ENCODE assay signal across 30 cellular contexts in the genomic region with DNA sequence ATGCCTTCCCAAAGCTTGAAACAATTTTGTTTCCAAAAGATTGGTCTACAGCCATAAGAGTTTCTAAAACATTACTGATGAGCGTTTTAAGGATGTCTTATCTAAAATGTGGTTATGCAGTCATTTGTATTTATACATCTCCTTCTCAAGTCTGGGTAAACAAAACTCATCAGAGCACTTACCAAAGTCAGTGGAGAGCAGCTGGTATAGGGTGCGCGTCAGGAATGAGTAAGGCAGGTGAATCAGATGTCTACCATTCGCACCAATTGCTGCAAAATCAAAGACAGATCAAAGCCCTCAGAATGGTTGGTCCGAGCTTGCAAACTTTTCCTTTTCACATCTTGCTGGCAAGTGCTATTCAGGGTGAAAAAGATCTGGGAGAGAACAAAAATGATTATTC.
DNase-seq lines count a peak whose midpoint lies in the region; ATAC-seq and TF ChIP-seq lines count a peak whose summit lies in the region.
"Had no signal": no experiment of that assay in that cellular context is flagged by ENCODE, and none has a peak within 500 bp of the region (broad histone marks: within the 10 kb centered on the region; RNA-seq: fewer than 3 reads in every experiment).

No MANE protein-coding gene starts in this region.

- H3K9me3 ChIP-seq in mesenchymal stem cell (ENCODE audit: control insufficient read depth, low read length) (no peaks in the 10 kb centered on the region), A673 (ENCODE audit: low read depth, low read length, poor library complexity, severe bottlenecking) (no peaks in the 10 kb centered on the region)
- H3K9me3 ChIP-seq: adrenal gland, prostate gland, sigmoid colon, SK-N-SH, upper lobe of right lung had no signal

- H3K27ac ChIP-seq in brain microvascular endothelial cell (no peak overlapping the region), mesenchymal stem cell (ENCODE audit: low read length, poor library complexity, severe bottlenecking) (no peak overlapping the region), A673 (ENCODE audit: low read depth, low read length, poor library complexity, severe bottlenecking) (no peak overlapping the region)
- H3K27ac ChIP-seq: adrenal gland, cardiac muscle cell, prostate gland, sigmoid colon, upper lobe of right lung had no signal

- H3K36me3 Mint-ChIP-seq in activated naive CD8-positive, alpha-beta T cell treated with anti-CD3 and anti-CD28 coated beads for 36 hours: no peaks in the 10 kb centered on the region
- H3K36me3 Mint-ChIP-seq: CD4-positive, CD25-positive, alpha-beta regulatory T cell; immature natural killer cell; stimulated activated naive B cell treated with anti-CD40 and anti-IgM and Interleukin-4, amounts not matched to agents 10 μg/mL and 1 μg/mL and 100 μg/mL, for 72 hours had no signal

- no peak overlapping the region for H3K4ac ChIP-seq in mesenchymal stem cell (ENCODE audit: low read depth in 1 of 2, low read length in 2 of 2)

- H2BK12ac ChIP-seq in mesenchymal stem cell (ENCODE audit: low read length in 2 of 2): no peak overlapping the region

- no peaks in the 10 kb centered on the region for H3K36me3 ChIP-seq in brain microvascular endothelial cell (replicated peaks)
- H3K36me3 ChIP-seq in mesenchymal stem cell (ENCODE audit: control insufficient read depth in 1 of 2, insufficient read depth in 2 of 2, low read depth in 1 of 2, low read length in 2 of 2): no peaks in the 10 kb centered on the region
- no peaks in the 10 kb centered on the region for H3K36me3 ChIP-seq in A673 (ENCODE audit: insufficient read depth, low read length, poor library complexity, severe bottlenecking)
- H3K36me3 ChIP-seq: adrenal gland, cardiac muscle cell, prostate gland, sigmoid colon, upper lobe of right lung had no signal

- CTCF ChIA-PET in A673 (lab: Charles Lee): no interaction called here

- H3K18ac ChIP-seq in mesenchymal stem cell (ENCODE audit: low read depth in 1 of 2, low read length in 2 of 2): no peak overlapping the region

- no peaks in the 10 kb centered on the region for H3K27me3 ChIP-seq in brain microvascular endothelial cell (replicated peaks)
- H3K27me3 ChIP-seq in mesenchymal stem cell (ENCODE audit: control insufficient read depth in 1 of 2, insufficient read depth in 1 of 2, low read length in 2 of 2): no peaks in the 10 kb centered on the region
- peaks cover 22% of the 10 kb centered on the region for H3K27me3 ChIP-seq in A673 (replicated peaks; ENCODE audit: insufficient read depth, low read depth, low read length, poor library complexity)
- H3K27me3 ChIP-seq: adrenal gland, cardiac muscle cell, sigmoid colon, upper lobe of right lung had no signal

- no TSS peak for BruUV-seq in A673 (replicated peaks; lab: Mats Ljungman, UMichigan)

- POLR2A ChIA-PET in A673 (lab: Charles Lee; ENCODE audit: low non-redundant PET): no interaction called here

- H3K79me1 ChIP-seq in mesenchymal stem cell (replicated peaks; ENCODE audit: low read length, poor library complexity, severe bottlenecking): no peaks in the 10 kb centered on the region

- H4K91ac ChIP-seq in mesenchymal stem cell (ENCODE audit: low read length): no peak overlapping the region

- no peak overlapping the region for H2BK120ac ChIP-seq in mesenchymal stem cell (ENCODE audit: low read depth, low read length)

- H3K14ac ChIP-seq in mesenchymal stem cell (ENCODE audit: low read length in 2 of 2): no peak overlapping the region

- H3K9me3 Mint-ChIP-seq in activated naive CD8-positive, alpha-beta T cell treated with anti-CD3 and anti-CD28 coated beads for 36 hours: no peaks in the 10 kb centered on the region
- H3K9me3 Mint-ChIP-seq: dendritic cell treated with granulocyte-macrophage colony-stimulating factor and Interleukin-4, amounts not matched to agents 40 ng/mL and 50 ng/mL, for 4 days; endodermal cell; immature natural killer cell; stimulated activated naive B cell treated with anti-CD40 and anti-IgM and Interleukin-4, amounts not matched to agents 10 μg/mL and 1 μg/mL and 100 μg/mL, for 72 hours had no signal

- H3K27me3 Mint-ChIP-seq in activated naive CD8-positive, alpha-beta T cell treated with anti-CD3 and anti-CD28 coated beads for 36 hours: peaks cover 36% of the 10 kb centered on the region

- no peak overlapping the region for H2BK5ac ChIP-seq in mesenchymal stem cell (ENCODE audit: low read depth, low read length, poor library complexity, severe bottlenecking)

- no peak for TF ChIP-seq CTCF in brain microvascular endothelial cell (IDR thresholded peaks at IDR 0.05; ENCODE audit: low read depth, low read length, missing control alignments)
- no peak for TF ChIP-seq CTCF in A673 (conservative IDR thresholded peaks at IDR 0.05; ENCODE audit: low read depth, low read length)

- in situ Hi-C loops in brain microvascular endothelial cell (cut with HindIII; ENCODE audit: low pct_ligation_motif_present, low sequenced_read_pairs): loop anchor here (25.0 kb wide), 1 partner anchor 276 kb away; a partner anchor contains a TSS

- H2AK5ac ChIP-seq in mesenchymal stem cell (ENCODE audit: low read length, severe bottlenecking): no peak overlapping the region

- intact Hi-C loops in A673 (cut with micrococcal nuclease; ENCODE audit: unreplicated experiment): no loop called here

- peaks cover 9% of the 10 kb centered on the region for H3K4me1 Mint-ChIP-seq in activated naive CD8-positive, alpha-beta T cell treated with anti-CD3 and anti-CD28 coated beads for 36 hours

- WGBS in mesenchymal stem cell: 40% methylated on average over 4 of the region's 5 CpGs

- H3K4me2 ChIP-seq in mesenchymal stem cell (ENCODE audit: low read length, poor library complexity, severe bottlenecking): no peak overlapping the region
- H3K4me2 ChIP-seq: SK-N-SH had no signal

- H3K4me3 ChIP-seq in brain microvascular endothelial cell (ENCODE audit: low read depth, low read length): no peak overlapping the region
- H3K4me3 ChIP-seq in mesenchymal stem cell (ENCODE audit: insufficient read depth in 1 of 2, low read depth in 1 of 2, low read length in 2 of 2): no peak overlapping the region
- H3K4me3 ChIP-seq in A673 (ENCODE audit: low read depth, low read length, poor library complexity, severe bottlenecking): no peak overlapping the region
- H3K4me3 ChIP-seq: adrenal gland, cardiac muscle cell, prostate gland, sigmoid colon, upper lobe of right lung had no signal

- no peak overlapping the region for H2AFZ ChIP-seq in mesenchymal stem cell (ENCODE audit: low read depth, low read length)

- H3K4me3 Mint-ChIP-seq in activated naive CD8-positive, alpha-beta T cell treated with anti-CD3 and anti-CD28 coated beads for 36 hours: no peak overlapping the region
- H3K4me3 Mint-ChIP-seq: dendritic cell treated with granulocyte-macrophage colony-stimulating factor and Interleukin-4, amounts not matched to agents 40 ng/mL and 50 ng/mL, for 4 days; endodermal cell; immature natural killer cell; stimulated activated naive B cell treated with anti-CD40 and anti-IgM and Interleukin-4, amounts not matched to agents 10 μg/mL and 1 μg/mL and 100 μg/mL, for 72 hours; T-helper 17 cell had no signal

- H4K8ac ChIP-seq in mesenchymal stem cell (ENCODE audit: low read length): no peak overlapping the region

- H3K9ac ChIP-seq in mesenchymal stem cell (ENCODE audit: low read length): no peak overlapping the region
- H3K9ac ChIP-seq: SK-N-SH had no signal

- H3K4me1 ChIP-seq in mesenchymal stem cell (ENCODE audit: control insufficient read depth, insufficient read depth, low read depth, low read length) (peaks cover 1% of the 10 kb centered on the region), A673 (ENCODE audit: insufficient read depth, low read length, poor library complexity, severe bottlenecking) (no peaks in the 10 kb centered on the region)
- H3K4me1 ChIP-seq: prostate gland, upper lobe of right lung had no signal

- H3K23ac ChIP-seq in mesenchymal stem cell (ENCODE audit: low read length in 2 of 2): no peak overlapping the region

- H2BK15ac ChIP-seq in mesenchymal stem cell (ENCODE audit: low read depth, poor library complexity, severe bottlenecking): no peak overlapping the region

- no peak overlapping the region for H3K27ac Mint-ChIP-seq in activated naive CD8-positive, alpha-beta T cell treated with anti-CD3 and anti-CD28 coated beads for 36 hours
- H3K27ac Mint-ChIP-seq: CD4-positive, CD25-positive, alpha-beta regulatory T cell; dendritic cell treated with granulocyte-macrophage colony-stimulating factor and Interleukin-4, amounts not matched to agents 40 ng/mL and 50 ng/mL, for 4 days; endodermal cell; immature natural killer cell; stimulated activated naive B cell treated with anti-CD40 and anti-IgM and Interleukin-4, amounts not matched to agents 10 μg/mL and 1 μg/mL and 100 μg/mL, for 72 hours; T-helper 17 cell had no signal

- DNase-seq in Daoy (ENCODE audit: low read depth) (peak; percentile 61), RKO (ENCODE audit: low spot score) (peak; percentile 88), brain microvascular endothelial cell (peak; percentile 56), mesenchymal stem cell (peak; percentile 74), SIG-M5 treated with dmso at 0.1 percent for 504 hours (lab: John Stamatoyannopoulos, UW; ENCODE audit: unreplicated experiment) (no peak), A673 (ENCODE audit: low spot score) (no peak)
- DNase-seq in activated naive CD8-positive, alpha-beta T cell treated with anti-CD3 and anti-CD28 coated beads for 36 hours: no peak
- DNase-seq: activated CD4-positive, alpha-beta T cell treated with anti-CD3 and anti-CD28 coated beads for 4 hours; activated T-cell treated with anti-CD3 and anti-CD28 coated beads, Interleukin-2, amount 50 U/mL, for 1 hour; adrenal gland; CD4-positive, CD25-positive, alpha-beta regulatory T cell; endodermal cell; hypothalamus; immature natural killer cell; NCI-H1417 treated with DMSO at 0.1 percent for 48 hours; NCI-H2081 treated with DMSO at 0.1 percent for 48 hours; NCI-H345; NCI-H82; RPMI8226; sigmoid colon; SK-N-SH; stimulated activated CD4-positive, alpha-beta T cell treated with anti-CD3 and anti-CD28 coated beads, Interleukin-4, amount 100 ng/mL, for 24 hours; stimulated activated naive B cell treated with anti-CD40 and anti-IgM and Interleukin-4, amounts not matched to agents 10 μg/mL and 1 μg/mL and 100 μg/mL, for 72 hours; T-helper 17 cell; upper lobe of right lung had no signal

- no peak for ATAC-seq in HG03469 (IDR thresholded peaks at IDR 0.05; ENCODE audit: unreplicated experiment)
- ATAC-seq: left lobe of liver; stimulated activated naive B cell treated with anti-CD40 and anti-IgM and Interleukin-4, amounts not matched to agents 10 μg/mL and 1 μg/mL and 100 μg/mL, for 72 hours; T-helper 17 cell; upper lobe of right lung had no signal

Comparison
In these comparisons a context has a peak if more than half of its experiments do, and no peak if none do; other contexts are left out.
1. DNase-seq: peak in Daoy (single experiment), RKO (single experiment), brain microvascular endothelial cell (single experiment) and mesenchymal stem cell (single experiment); none in SIG-M5 treated with dmso at 0.1 percent for 504 hours (single experiment), activated naive CD8-positive, alpha-beta T cell treated with anti-CD3 and anti-CD28 coated beads for 36 hours (single experiment) and A673 (single experiment).